ENCODE assay signal across 8 cellular contexts in the genomic region with DNA sequence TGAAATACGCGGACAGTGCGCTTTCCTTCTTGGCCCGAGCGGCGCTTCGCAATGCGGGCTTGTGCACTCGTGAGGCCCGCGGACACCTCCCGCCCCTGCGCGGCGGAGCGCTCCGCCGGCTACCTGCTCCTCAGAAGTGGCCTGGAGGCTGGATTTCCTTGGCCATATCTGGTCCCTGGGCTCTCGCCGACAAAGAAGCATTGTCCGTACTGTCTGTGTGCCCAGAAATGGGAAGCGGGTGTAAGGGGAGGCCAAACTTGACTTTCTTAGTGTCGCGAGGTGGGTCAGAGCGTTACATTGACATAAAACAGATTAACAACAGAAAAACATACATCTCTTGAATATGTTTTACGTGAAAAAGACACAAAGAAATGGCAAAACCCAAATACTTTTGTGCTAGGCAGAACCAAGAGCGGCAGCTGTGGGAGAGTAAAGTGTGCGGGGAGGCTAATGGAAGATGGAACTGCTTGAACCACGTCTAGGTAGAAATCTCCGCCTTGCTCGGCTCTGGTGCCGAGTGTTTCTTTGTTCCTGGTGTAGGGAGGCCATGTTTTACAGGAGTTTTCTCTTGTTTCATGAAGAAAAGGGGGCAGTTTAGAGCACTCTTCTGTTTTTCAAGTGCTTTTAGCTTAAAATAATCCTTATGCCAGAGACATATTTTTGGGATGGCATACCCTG. TPM values are rescaled to one million over a fixed set of nuclear protein-coding genes. Genes with fewer than 3 reads are reported as not detected.
DNase-seq lines count a peak whose midpoint lies in the region; ATAC-seq, FAIRE-seq and TF ChIP-seq lines count a peak whose summit lies in the region.

No MANE protein-coding gene starts in this region.

- H3K9me3 ChIP-seq in ascending aorta (no peaks in the 10 kb centered on the region), kidney (ENCODE audit: control insufficient read depth in 1 of 2, low read length in 2 of 2) (no peaks in the 10 kb centered on the region)

- H3K36me3 ChIP-seq in ascending aorta (no peaks in the 10 kb centered on the region), kidney (ENCODE audit: control insufficient read depth in 1 of 2, insufficient read depth in 2 of 2, low read length in 2 of 2) (no peaks in the 10 kb centered on the region)

- DNase-seq in activated T-cell treated with anti-CD3 and anti-CD28 coated beads for 24 hours (ENCODE audit: low read depth) (peak; percentile 16), NCI-H510A (lab: John Stamatoyannopoulos, UW) (peak; percentile 8), ascending aorta (ENCODE audit: low spot score in 2 of 2) (no peak), kidney (no peak), DMS153 (lab: John Stamatoyannopoulos, UW) (no peak)
- no peak for DNase-seq in activated T-cell treated with anti-CD3 and anti-CD28 coated beads, Interleukin-2, amount 50 U/mL, for 48 hours
- peak; percentile 13 for DNase-seq in stimulated activated CD4-positive, alpha-beta T cell treated with anti-CD3 and anti-CD28 coated beads, Interleukin-4, amount 100 ng/mL, for 1 hour

- H3K4me1 ChIP-seq in ascending aorta (peaks cover 5 to 10% of the 10 kb centered on the region in 2 donors), kidney (ENCODE audit: control insufficient read depth in 1 of 2, insufficient read depth in 1 of 2, low read depth in 1 of 2, low read length in 2 of 2) (peaks cover 10 to 20% of the 10 kb centered on the region in 2 donors)

- peak overlapping the region; percentile 90 to 94 for H3K9ac ChIP-seq in kidney (ENCODE audit: low read length in 2 of 2)

- H3K4me3 ChIP-seq in ascending aorta = peak overlapping the region; percentile 64 to 100
- H3K4me3 ChIP-seq in kidney (ENCODE audit: low read length in 2 of 2) = peak overlapping the region; percentile 89 to 96

- peak overlapping the region; percentile 98 to 99 for H3K27ac ChIP-seq in ascending aorta
- peak overlapping the region; percentile 95 to 96 for H3K27ac ChIP-seq in kidney (ENCODE audit: low read depth in 2 of 2, low read length in 2 of 2)

- intact Hi-C loops in ascending aorta (cut with DNase I) (loop anchor here (1.0 to 10.0 kb wide), 8 partner anchors 206 to 818 kb away; partner anchors contain the start of genes CCT6A, MRPS17, PSPH and SEC61G), kidney (cut with DNase I) (no loop called here)

- no peak for FAIRE-seq in kidney (lab: Jason Lieb, UNC)

- TF ChIP-seq CTCF in ascending aorta (IDR thresholded peaks at IDR 0.05) = no peak
- no peak for TF ChIP-seq CTCF in kidney (IDR thresholded peaks at IDR 0.05; ENCODE audit: borderline replicate concordance, extremely low read depth, insufficient read depth)

- ATAC-seq in HG03045 (IDR thresholded peaks at IDR 0.05; ENCODE audit: unreplicated experiment) = peak; percentile 26

- no peaks in the 10 kb centered on the region for H3K27me3 ChIP-seq in ascending aorta

RNA-seq across cellular contexts. Expression of gene LANCL2, which starts 1.5 kb away (rescaled TPM):
- total RNA-seq in ascending aorta (12.9 TPM), kidney (18.3 TPM)
- 9.9 TPM for polyA plus RNA-seq in kidney (ENCODE audit: insufficient read depth, low read depth, low replicate concordance)

Comparison
In these comparisons a context has a peak if more than half of its experiments do, and no peak if none do; other contexts are left out.
1. DNase-seq: peak in activated T-cell treated with anti-CD3 and anti-CD28 coated beads for 24 hours (single experiment), NCI-H510A (single experiment) and stimulated activated CD4-positive, alpha-beta T cell treated with anti-CD3 and anti-CD28 coated beads, Interleukin-4, amount 100 ng/mL, for 1 hour (single experiment); none in activated T-cell treated with anti-CD3 and anti-CD28 coated beads, Interleukin-2, amount 50 U/mL, for 48 hours (0 of 2), ascending aorta (0 of 2), kidney (single experiment) and DMS153 (single experiment).